Comparison of ENCODE assay signal across 22 cellular contexts in the genomic region with DNA sequence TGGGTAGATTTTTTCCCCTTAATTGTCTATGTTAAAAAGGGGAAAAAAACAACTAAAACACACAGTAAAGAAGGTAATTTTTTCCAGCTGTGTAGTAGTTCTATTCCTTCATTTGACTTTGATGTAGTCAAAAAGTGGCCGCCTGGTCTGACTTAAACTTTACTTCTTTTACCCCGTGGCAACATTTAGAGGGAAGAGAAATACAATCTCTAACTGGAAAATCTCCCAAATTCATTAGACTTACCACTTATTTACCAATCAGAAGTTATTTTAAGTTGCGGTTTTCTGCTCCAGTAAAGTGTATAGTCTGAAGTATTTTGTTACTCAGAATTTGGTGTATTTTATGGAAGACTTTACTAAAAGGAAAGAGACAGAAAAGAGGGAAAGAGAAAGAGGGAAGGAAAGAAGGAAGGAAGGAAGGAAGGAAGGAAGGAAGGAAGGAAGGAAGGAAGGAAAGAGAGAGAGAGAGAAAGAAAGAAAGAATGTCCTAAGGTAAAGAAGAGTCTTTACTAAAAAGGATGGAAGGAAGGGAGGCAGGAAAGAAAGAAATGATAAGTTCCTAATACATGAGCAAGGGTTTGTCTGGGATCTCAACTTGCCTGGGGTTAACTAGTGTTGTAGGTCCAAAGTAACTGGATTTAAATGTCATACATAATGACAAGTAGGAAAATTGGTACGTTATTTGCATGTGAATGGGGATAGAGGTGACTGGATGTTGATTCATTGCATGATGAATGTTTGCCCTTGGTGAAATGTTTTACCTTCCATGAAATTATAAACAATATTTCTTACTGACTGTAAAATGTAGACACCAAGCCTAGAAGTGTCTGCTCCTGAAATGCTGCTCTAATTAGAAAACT.
"Had no signal": no experiment of that assay in that cellular context is flagged by ENCODE, and none has a peak within 500 bp of the region (broad histone marks: within the 10 kb centered on the region; RNA-seq: fewer than 3 reads in every experiment).

No MANE protein-coding gene starts in this region.

- H3K4me1 ChIP-seq: gastrocnemius medialis, pancreas, psoas muscle, right atrium auricular region, upper lobe of left lung had no signal

- H3K27me3 ChIP-seq: gastrocnemius medialis, pancreas, right atrium auricular region, upper lobe of left lung had no signal

- H3K9me3 Mint-ChIP-seq: activated B cell treated with CpG ODN at 0.5 μM for 24 hours; activated naive CD4-positive, alpha-beta T cell treated with anti-CD3 and anti-CD28 coated beads for 36 hours; activated naive CD8-positive, alpha-beta T cell treated with anti-CD3 and anti-CD28 coated beads, Interleukin-2, amount 10 ng/mL, durations not matched to agents 7 days and 5 days; dendritic cell treated with granulocyte-macrophage colony-stimulating factor and Interleukin-4, amounts not matched to agents 40 ng/mL and 50 ng/mL, for 4 days; nephron progenitor cell had no signal

- ATAC-seq: activated CD4-positive, alpha-beta T cell treated with anti-CD3 and anti-CD28 coated beads for 36 hours; gastrocnemius medialis; pancreas; psoas muscle; stimulated activated naive CD8-positive, alpha-beta T cell treated with anti-CD3 and anti-CD28 coated beads, Interleukin-15, Interleukin-2, amounts not matched to agents 100 U/mL and 50 U/mL, for 24 hours had no signal

- H3K4me3 Mint-ChIP-seq: activated B cell treated with CpG ODN at 0.5 μM for 24 hours; activated CD4-positive, alpha-beta T cell treated with anti-CD3 and anti-CD28 coated beads for 36 hours; activated naive CD4-positive, alpha-beta T cell treated with anti-CD3 and anti-CD28 coated beads for 36 hours; activated naive CD8-positive, alpha-beta T cell treated with anti-CD3 and anti-CD28 coated beads, Interleukin-2, amount 10 ng/mL, durations not matched to agents 7 days and 5 days; dendritic cell treated with granulocyte-macrophage colony-stimulating factor and Interleukin-4, amounts not matched to agents 40 ng/mL and 50 ng/mL, for 4 days; nephron progenitor cell had no signal

- H3K36me3 Mint-ChIP-seq: activated naive CD8-positive, alpha-beta T cell treated with anti-CD3 and anti-CD28 coated beads, Interleukin-2, amount 10 ng/mL, durations not matched to agents 7 days and 5 days had no signal

- H3K9me3 ChIP-seq: gastrocnemius medialis, pancreas, psoas muscle, right atrium auricular region, upper lobe of left lung had no signal

- DNase-seq: activated B cell treated with CpG ODN at 0.5 μM for 24 hours; activated CD4-positive, alpha-beta T cell treated with anti-CD3 and anti-CD28 coated beads for 36 hours; activated CD4-positive, alpha-beta T cell treated with anti-CD3 and anti-CD28 coated beads, Interleukin-2, amount 50 U/mL, for 4 hours; activated CD8-positive, alpha-beta memory T cell treated with anti-CD3 and anti-CD28 coated beads for 24 hours; activated CD8-positive, alpha-beta memory T cell treated with anti-CD3 and anti-CD28 coated beads, Interleukin-2, amount 50 U/mL, for 4 hours; activated naive CD4-positive, alpha-beta T cell treated with anti-CD3 and anti-CD28 coated beads for 36 hours; activated naive CD8-positive, alpha-beta T cell treated with anti-CD3 and anti-CD28 coated beads, Interleukin-2, amount 10 ng/mL, durations not matched to agents 7 days and 5 days; activated T-cell treated with anti-CD3 and anti-CD28 coated beads, Interleukin-2, amount 50 U/mL, for 48 hours; amygdala; effector CD4-positive, alpha-beta T cell; gastrocnemius medialis; head of caudate nucleus; hypothalamus; nephron progenitor cell; pancreas; psoas muscle; stimulated activated CD4-positive, alpha-beta T cell treated with anti-CD3 and anti-CD28 coated beads, Interleukin-4, amount 100 ng/mL, for 24 hours; stimulated activated naive CD8-positive, alpha-beta T cell treated with anti-CD3 and anti-CD28 coated beads, Interleukin-15, Interleukin-2, amounts not matched to agents 100 U/mL and 50 U/mL, for 24 hours; T1000; upper lobe of left lung had no signal

- H3K27ac ChIP-seq: gastrocnemius medialis, pancreas, psoas muscle, right atrium auricular region, upper lobe of left lung had no signal

- H3K4me1 Mint-ChIP-seq: activated B cell treated with CpG ODN at 0.5 μM for 24 hours; activated CD4-positive, alpha-beta T cell treated with anti-CD3 and anti-CD28 coated beads for 36 hours; activated naive CD8-positive, alpha-beta T cell treated with anti-CD3 and anti-CD28 coated beads, Interleukin-2, amount 10 ng/mL, durations not matched to agents 7 days and 5 days; nephron progenitor cell had no signal

- H3K27me3 Mint-ChIP-seq: activated B cell treated with CpG ODN at 0.5 μM for 24 hours; activated naive CD8-positive, alpha-beta T cell treated with anti-CD3 and anti-CD28 coated beads, Interleukin-2, amount 10 ng/mL, durations not matched to agents 7 days and 5 days; dendritic cell treated with granulocyte-macrophage colony-stimulating factor and Interleukin-4, amounts not matched to agents 40 ng/mL and 50 ng/mL, for 4 days had no signal

- H3K4me3 ChIP-seq: gastrocnemius medialis, pancreas, psoas muscle, right atrium auricular region, upper lobe of left lung had no signal

- H3K36me3 ChIP-seq: gastrocnemius medialis, pancreas, right atrium auricular region, upper lobe of left lung had no signal

- H3K27ac Mint-ChIP-seq: activated B cell treated with CpG ODN at 0.5 μM for 24 hours; activated CD4-positive, alpha-beta T cell treated with anti-CD3 and anti-CD28 coated beads for 36 hours; activated naive CD4-positive, alpha-beta T cell treated with anti-CD3 and anti-CD28 coated beads for 36 hours; activated naive CD8-positive, alpha-beta T cell treated with anti-CD3 and anti-CD28 coated beads, Interleukin-2, amount 10 ng/mL, durations not matched to agents 7 days and 5 days; dendritic cell treated with granulocyte-macrophage colony-stimulating factor and Interleukin-4, amounts not matched to agents 40 ng/mL and 50 ng/mL, for 4 days; nephron progenitor cell had no signal
